Comparison of ENCODE assay signal across 14 cellular contexts in the genomic region with DNA sequence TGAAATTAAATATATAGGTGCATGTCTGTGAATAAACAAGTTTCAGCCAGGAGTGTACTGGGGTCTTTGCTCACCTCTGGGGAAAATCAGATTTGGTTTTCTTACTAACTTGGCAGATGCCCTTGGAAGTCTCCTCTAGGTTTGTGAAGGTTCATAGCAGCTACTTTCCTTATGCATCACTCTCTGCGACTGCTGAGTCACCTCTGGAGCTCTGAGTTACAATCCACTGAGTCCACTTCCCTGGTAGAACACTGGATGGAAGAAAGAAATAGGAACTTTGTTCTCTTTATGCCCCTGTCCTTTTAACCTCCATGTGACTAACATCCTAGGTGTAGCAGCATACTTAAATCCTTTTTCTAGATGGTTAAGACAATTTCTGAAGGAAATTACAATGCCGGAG. TPM values are rescaled to one million over a fixed set of nuclear protein-coding genes. Genes with fewer than 3 reads are reported as not detected.
DNase-seq lines count a peak whose midpoint lies in the region; ATAC-seq and TF ChIP-seq lines count a peak whose summit lies in the region.
"Had no signal": no experiment of that assay in that cellular context is flagged by ENCODE, and none has a peak within 500 bp of the region (broad histone marks: within the 10 kb centered on the region; RNA-seq: fewer than 3 reads in every experiment).

No MANE protein-coding gene starts in this region.

- no peak for ATAC-seq in upper lobe of left lung (ENCODE audit: low FRiP score in 2 of 2)

- H3K9me3 ChIP-seq in GM23248 (ENCODE audit: low read depth) (no peaks in the 10 kb centered on the region), upper lobe of left lung (no peaks in the 10 kb centered on the region)
- H3K9me3 ChIP-seq: SJCRH30, suprapubic skin had no signal

- H4K20me1 ChIP-seq in GM23248 (ENCODE audit: insufficient read depth) = no peaks in the 10 kb centered on the region

- H3K36me3 ChIP-seq in GM23248 (ENCODE audit: low read depth) = no peaks in the 10 kb centered on the region
- H3K36me3 ChIP-seq in upper lobe of left lung = no peaks in the 10 kb centered on the region
- H3K36me3 ChIP-seq: SJCRH30, suprapubic skin had no signal

- WGBS in GM23248 (ENCODE audit: low coverage in 1 of 2, low lambda C conversion rate in 2 of 2, missing lambda C conversion rate in 2 of 2), 2 experiments = 12 to 21% methylated on average over 2 of the region's 2 CpGs
- WGBS in upper lobe of left lung, 2 donors = 85 to 92% methylated on average over 2 of the region's 2 CpGs

- peak overlapping the region; percentile 67 for H3K4me2 ChIP-seq in GM23248 (ENCODE audit: unreplicated experiment)

- H3K9me2 ChIP-seq in GM23248 (ENCODE audit: insufficient read depth) = no peaks in the 10 kb centered on the region

- H3F3A ChIP-seq in GM23248 (ENCODE audit: insufficient read depth) = peaks cover 23% of the 10 kb centered on the region

- no peak overlapping the region for H3K9ac ChIP-seq in GM23248

- no peak for TF ChIP-seq EP300 in upper lobe of left lung (IDR thresholded peaks at IDR 0.05)

- no peak for TF ChIP-seq POLR2A in upper lobe of left lung (IDR thresholded peaks at IDR 0.05)

- H3K27ac ChIP-seq in GM23248 = peak overlapping the region; percentile 42
- no peak overlapping the region for H3K27ac ChIP-seq in upper lobe of left lung
- H3K27ac ChIP-seq: SJCRH30, suprapubic skin had no signal

- H3K27me3 ChIP-seq in GM23248 (replicated peaks; ENCODE audit: insufficient read depth) = no peaks in the 10 kb centered on the region
- no peaks in the 10 kb centered on the region for H3K27me3 ChIP-seq in upper lobe of left lung
- H3K27me3 ChIP-seq: SJCRH30, suprapubic skin had no signal

- DNase-seq in AG20443 (ENCODE audit: low spot score) (peak; percentile 81), GM23248 (peak; percentile 92), T1000 (lab: John Stamatoyannopoulos, UW) (peak; percentile 18), glomerular visceral epithelial cell (ENCODE audit: extremely low spot score) (peak; percentile 51), GM19238 (ENCODE audit: insufficient read length, low spot score) (no peak), D341Med (ENCODE audit: low spot score) (no peak), upper lobe of left lung (no peak)
- DNase-seq: amygdala; DMS79 treated with DMSO at 0.1 percent for 48 hours; occipital lobe; SJCRH30; stimulated activated CD4-positive, alpha-beta T cell treated with anti-CD3 and anti-CD28 coated beads, Interleukin-4, amount 100 ng/mL, for 24 hours had no signal

- TF ChIP-seq CTCF in upper lobe of left lung (IDR thresholded peaks at IDR 0.05) = no peak

- in situ Hi-C loops in GM23248 (cut with MboI) = no loop called here

- no peaks in the 10 kb centered on the region for H3K79me2 ChIP-seq in GM23248 (ENCODE audit: insufficient read depth)

- H3K4me3 ChIP-seq in GM23248 = no peak overlapping the region
- H3K4me3 ChIP-seq in upper lobe of left lung = no peak overlapping the region
- H3K4me3 ChIP-seq: SJCRH30, suprapubic skin had no signal

- H2AFZ ChIP-seq in GM23248 = peak overlapping the region; percentile 10

- peaks cover 22% of the 10 kb centered on the region for H3K4me1 ChIP-seq in GM23248 (ENCODE audit: insufficient read depth)
- no peaks in the 10 kb centered on the region for H3K4me1 ChIP-seq in upper lobe of left lung
- H3K4me1 ChIP-seq: SJCRH30, suprapubic skin had no signal

RNA-seq across cellular contexts. Expression of a gene that starts 4.4 kb away (rescaled TPM):
- total RNA-seq in GM23248 (2014; rRNA removed; shearing (Covaris generic)) = not detected in 2 replicates
- not detected in 2 replicates for polyA plus RNA-seq in GM23248 (2016; fragmentation: Nextera tagmentation; extraction: Ambion mirVana)
- under 1 TPM in 4 of 6 donors, not detected in 2; 0.46 to 0.91 (median 0.52) TPM for total RNA-seq in upper lobe of left lung
- total RNA-seq: NCI-H460, occipital lobe, SJCRH30, suprapubic skin had no signal

Comparison
In these comparisons a context has a peak if more than half of its experiments do, and no peak if none do; other contexts are left out.
1. DNase-seq: peak in AG20443 (single experiment), GM23248 (single experiment), T1000 (single experiment) and glomerular visceral epithelial cell (single experiment); none in GM19238 (single experiment), D341Med (single experiment) and upper lobe of left lung (0 of 2).